In genomic region chr1:25577151-25577920, GRCh38 we compare ENCODE assay signal across 24 cellular contexts. TPM values are rescaled to one million over a fixed set of nuclear protein-coding genes. Genes with fewer than 3 reads are reported as not detected.
DNase-seq lines count a peak whose midpoint lies in the region; ATAC-seq, FAIRE-seq and TF ChIP-seq lines count a peak whose summit lies in the region.
"Had no signal": no experiment of that assay in that cellular context is flagged by ENCODE, and none has a peak within 500 bp of the region (broad histone marks: within the 10 kb centered on the region; RNA-seq: fewer than 3 reads in every experiment).

No MANE protein-coding gene starts in this region.

- in situ Hi-C loops in K562 (cut with MboI) = no loop called here

- FAIRE-seq in K562 (lab: Jason Lieb, UNC) (no peak), frontal cortex (lab: Jason Lieb, UNC) (no peak)
- FAIRE-seq: HTR-8/SVneo had no signal

- DNase-seq in CD8-positive, alpha-beta T cell = peak in 1 of 7 experiments; percentile 39
- DNase-seq in H9 (no peak), K562 (ENCODE audit: extremely low read depth in 1 of 4, low spot score in 3 of 4) (no peak), mucosa of descending colon (no peak), NCI-H524 treated with DMSO at 0.1 percent for 48 hours (lab: John Stamatoyannopoulos, UW) (no peak), frontal cortex (ENCODE audit: low spot score in 2 of 2) (no peak), NCI-H345 treated with DMSO at 0.1 percent for 48 hours (lab: John Stamatoyannopoulos, UW; ENCODE audit: unreplicated experiment) (no peak), medulla oblongata (ENCODE audit: extremely low spot score) (no peak)
- DNase-seq: C1 segment of cervical spinal cord, DMS79 treated with DMSO at 0.1 percent for 48 hours, Kasumi-1, MG63, NCI-H1048, NCI-H146, NCI-H2029 treated with DMSO at 0.1 percent for 48 hours, NCI-H2227 treated with DMSO at 0.1 percent for 48 hours, PC-3, RPMI8226, SHP77 treated with DMSO at 0.1 percent for 48 hours, T-helper 1 cell had no signal

- H3K4me3 ChIP-seq in CD8-positive, alpha-beta T cell (ENCODE audit: low read depth, low read length) = no peak overlapping the region
- H3K4me3 ChIP-seq in K562 (no peak overlapping the region), mucosa of descending colon (no peak overlapping the region)
- H3K4me3 ChIP-seq: HAP-1, MG63 had no signal

- H3K9me3 ChIP-seq in CD8-positive, alpha-beta T cell (ENCODE audit: low read length) = no peaks in the 10 kb centered on the region
- H3K9me3 ChIP-seq in H9 (ENCODE audit: control insufficient read depth, low read depth, low read length) (no peaks in the 10 kb centered on the region), K562 (replicated peaks; ENCODE audit: control insufficient read depth, insufficient read depth, low read depth, low read length) (no peaks in the 10 kb centered on the region), mucosa of descending colon (no peaks in the 10 kb centered on the region)
- H3K9me3 ChIP-seq: HAP-1, MG63 had no signal

- no peaks in the 10 kb centered on the region for H3K36me3 Mint-ChIP-seq in CD8-positive, alpha-beta T cell
- H3K36me3 Mint-ChIP-seq in H9 (ENCODE audit: insufficient read depth in 1 of 3, low read depth in 3 of 3) = no peaks in the 10 kb centered on the region; a peak in 1 of 7 replicates

- no peak overlapping the region for H4K8ac ChIP-seq in H9 (replicated peaks; ENCODE audit: insufficient read length, low read depth, low read length)

- H2BK12ac ChIP-seq in H9 (ENCODE audit: insufficient read length, low read depth, low read length) = no peak overlapping the region

- no peak overlapping the region for H3K56ac ChIP-seq in H9 (ENCODE audit: insufficient read length, low read depth, low read length)

- H2AFZ ChIP-seq in H9 (ENCODE audit: low read length) (no peak overlapping the region), K562 (ENCODE audit: low read depth, low read length) (no peak overlapping the region)

- H2BK5ac ChIP-seq in H9 (ENCODE audit: insufficient read length, low read length) = no peak overlapping the region

- no peak overlapping the region for H2BK120ac ChIP-seq in H9 (ENCODE audit: low read depth, low read length, poor library complexity, severe bottlenecking)

- H3K27me3 ChIP-seq in CD8-positive, alpha-beta T cell (ENCODE audit: insufficient read depth, low read length) = no peaks in the 10 kb centered on the region
- H3K27me3 ChIP-seq in H9 (ENCODE audit: insufficient read depth, low read length) = no peaks in the 10 kb centered on the region
- peaks cover 32 to 64% of the 10 kb centered on the region in 2 experiments for H3K27me3 ChIP-seq in K562 (ENCODE audit: control insufficient read depth in 2 of 2, insufficient read depth in 2 of 2, low read length in 2 of 2)
- H3K27me3 ChIP-seq: MG63 had no signal

- ATAC-seq in CD8-positive, alpha-beta T cell = peak; percentile 47
- ATAC-seq in K562 (no peak), mucosa of descending colon (peak; percentile 5)
- ATAC-seq: PC-3, SK-N-SH treated with all-trans-retinoic acid at 6 μM for 48 hours had no signal

- no peak overlapping the region for H2BK15ac ChIP-seq in H9 (ENCODE audit: low read depth, low read length)

- H3T11ph ChIP-seq in H9 (ENCODE audit: low read length) = no peak overlapping the region

- WGBS in H9 (ENCODE audit: extremely low coverage, insufficient read length, low lambda C conversion rate) = no CpG with 5 or more reads among the region's 20 CpGs
- 18% methylated on average over 20 of the region's 20 CpGs for WGBS in K562 (ENCODE audit: insufficient coverage, low coverage, missing lambda C conversion rate)

- H3K27ac ChIP-seq in CD8-positive, alpha-beta T cell (ENCODE audit: low read depth, low read length) = no peak overlapping the region
- H3K27ac ChIP-seq in H9 (ENCODE audit: insufficient read length, low read depth, low read length) (no peak overlapping the region), K562 (ENCODE audit: extremely low read depth, low read depth, low read length) (no peak overlapping the region)

- no peak overlapping the region for H3K4me3 Mint-ChIP-seq in CD8-positive, alpha-beta T cell
- no peak overlapping the region for H3K4me3 Mint-ChIP-seq in H9

- TF ChIP-seq POLR2A in K562 (conservative IDR thresholded peaks at IDR 0.05) = no peak

- intact Hi-C loops in CD8-positive, alpha-beta T cell (cut with DNase I, micrococcal nuclease) = no loop called here
- intact Hi-C loops in K562 (cut with micrococcal nuclease) (no loop called here), mucosa of descending colon (cut with DNase I, micrococcal nuclease) (no loop called here)

- BruUV-seq in K562 (replicated peaks; lab: Mats Ljungman, UMichigan) = no TSS peak

- H3K79me2 ChIP-seq in H9 (ENCODE audit: insufficient read depth, low read length) = no peaks in the 10 kb centered on the region
- no peaks in the 10 kb centered on the region for H3K79me2 ChIP-seq in K562 (ENCODE audit: control insufficient read depth, insufficient read depth, low read length)

- peak overlapping the region; percentile 14; the same call in 1 of the 2 replicates for H3K14ac ChIP-seq in H9 (ENCODE audit: insufficient read depth, low read length)

- peaks cover 24% of the 10 kb centered on the region for H3K4me1 Mint-ChIP-seq in CD8-positive, alpha-beta T cell (ENCODE audit: low read depth)
- H3K4me1 Mint-ChIP-seq in H9 = peaks cover 34 to 47% of the 10 kb centered on the region in 2 experiments

- H4K5ac ChIP-seq in H9 (ENCODE audit: insufficient read length, low read depth, low read length) = no peak overlapping the region

- no peaks in the 10 kb centered on the region for H3K79me1 ChIP-seq in H9 (ENCODE audit: insufficient read depth, low read depth, low read length, poor library complexity, severe bottlenecking)

- H3K27ac Mint-ChIP-seq in CD8-positive, alpha-beta T cell = no peak overlapping the region
- peak overlapping the region in 1 of 3 experiments; percentile 36; a peak in 4 of 7 replicates for H3K27ac Mint-ChIP-seq in H9

- no peaks in the 10 kb centered on the region for H3K9me1 ChIP-seq in K562 (ENCODE audit: control insufficient read depth, insufficient read depth, low read length)

- H3K4ac ChIP-seq in H9 (ENCODE audit: low read depth, low read length) = no peak overlapping the region

- H3K18ac ChIP-seq in H9 (ENCODE audit: insufficient read length, low read depth, low read length) = no peak overlapping the region

- no peak for TF ChIP-seq EP300 in K562 (IDR thresholded peaks at IDR 0.05; ENCODE audit: low read length)

- H2BK20ac ChIP-seq in H9 (ENCODE audit: low read depth, low read length, poor library complexity, severe bottlenecking) = no peak overlapping the region

- H3K23me2 ChIP-seq in H9 (ENCODE audit: insufficient read length, low read depth, low read length, poor library complexity, severe bottlenecking) = no peaks in the 10 kb centered on the region

- H3K9ac ChIP-seq in H9 (ENCODE audit: extremely low read depth, insufficient read length, low read length) (no peak overlapping the region), K562 (ENCODE audit: insufficient read depth in 1 of 2, low read depth in 2 of 2, low read length in 2 of 2) (no peak overlapping the region; a peak in 1 of 4 replicates)

- no peak overlapping the region for H2AK5ac ChIP-seq in H9 (ENCODE audit: insufficient read length, low read length)

- H4K20me1 ChIP-seq in H9 (ENCODE audit: control insufficient read depth, insufficient read depth, insufficient read length) (peaks cover 3% of the 10 kb centered on the region), K562 (replicated peaks; ENCODE audit: control insufficient read depth, insufficient read depth, low read length) (0 out of 2 replicates have a peak, but pooled peaks cover 5% of the 10 kb centered on the region)

- no peaks in the 10 kb centered on the region for H3K36me3 ChIP-seq in CD8-positive, alpha-beta T cell (ENCODE audit: insufficient read depth, low read length)
- H3K36me3 ChIP-seq in K562 (ENCODE audit: control insufficient read depth, insufficient read depth, low read length) (no peaks in the 10 kb centered on the region), mucosa of descending colon (ENCODE audit: low read depth) (no peaks in the 10 kb centered on the region)
- H3K36me3 ChIP-seq: HAP-1, MG63 had no signal

- CTCF ChIA-PET in CD8-positive, alpha-beta T cell (lab: Charles Lee) = interaction anchor here (2.0 kb wide), 1 partner anchor 11 kb away, joined by 7 read pairs; no protein-coding TSS in a partner anchor
- CTCF ChIA-PET in K562 (lab: Yijun Ruan, JAX; ENCODE audit: low intra/inter-chr PET ratio) = no interaction called here

- no peak overlapping the region for H3K4me2 ChIP-seq in H9 (ENCODE audit: insufficient read depth, insufficient read length, low read length)
- no peak overlapping the region for H3K4me2 ChIP-seq in K562 (ENCODE audit: insufficient read depth, low read length)

- no peaks in the 10 kb centered on the region for H3K27me3 Mint-ChIP-seq in CD8-positive, alpha-beta T cell (ENCODE audit: low read depth)
- peaks cover 4% of the 10 kb centered on the region for H3K27me3 Mint-ChIP-seq in H9 (ENCODE audit: low read depth)
- H3K27me3 Mint-ChIP-seq: IgD-negative memory B cell had no signal

- no peaks in the 10 kb centered on the region for H3K9me3 Mint-ChIP-seq in CD8-positive, alpha-beta T cell
- no peaks in the 10 kb centered on the region for H3K9me3 Mint-ChIP-seq in H9
- H3K9me3 Mint-ChIP-seq: IgD-negative memory B cell had no signal

- POLR2A ChIA-PET in CD8-positive, alpha-beta T cell (lab: Charles Lee) = interaction anchor here (0.6 to 2.3 kb wide), 4 partner anchors 8 to 148 kb away, joined by 3 to 5 read pairs (median 4); no protein-coding TSS in a partner anchor
- POLR2A ChIA-PET in K562 (lab: Yijun Ruan, JAX) = interaction anchor here (0.8 kb wide), 1 partner anchor 21 kb away, joined by 3 read pairs; no protein-coding TSS in a partner anchor

- H3K23ac ChIP-seq in H9 (ENCODE audit: insufficient read length, low read depth, low read length) = no peak overlapping the region

- H3K4me1 ChIP-seq in CD8-positive, alpha-beta T cell (ENCODE audit: insufficient read depth, low read length) = peaks cover 17% of the 10 kb centered on the region
- H3K4me1 ChIP-seq in H9 (ENCODE audit: insufficient read depth, low read length) = no peaks in the 10 kb centered on the region; the same call in 1 of the 2 replicates
- peaks cover 0 to 31% of the 10 kb centered on the region in 2 experiments; a peak in 3 of 5 replicates for H3K4me1 ChIP-seq in K562 (replicated peaks in 1 of 2; ENCODE audit: control insufficient read depth in 2 of 2, insufficient read depth in 2 of 2, low read length in 2 of 2)
- peaks cover 8% of the 10 kb centered on the region for H3K4me1 ChIP-seq in mucosa of descending colon (ENCODE audit: low read depth)
- H3K4me1 ChIP-seq: HAP-1 had no signal

- H4K91ac ChIP-seq in H9 (ENCODE audit: insufficient read length, low read depth, low read length) = no peak overlapping the region

- TF ChIP-seq RAD21 in K562 (CRISPR knock-in tag; conservative IDR thresholded peaks at IDR 0.05 in 1 of 2, IDR thresholded peaks at IDR 0.05 in 1 of 2) = no peak

- TF ChIP-seq CTCF in CD8-positive, alpha-beta T cell (IDR thresholded peaks at IDR 0.05) = no peak
- TF ChIP-seq CTCF in H9 (conservative IDR thresholded peaks at IDR 0.05) = no peak
- no peak for TF ChIP-seq CTCF in K562 (IDR thresholded peaks at IDR 0.05 in 2 of 3, conservative IDR thresholded peaks at IDR 0.05 in 1 of 3; ENCODE audit: insufficient read depth in 2 of 3, low read depth in 1 of 3, low read length in 3 of 3)
- no peak for TF ChIP-seq CTCF in mucosa of descending colon (IDR thresholded peaks at IDR 0.05)

RNA-seq across cellular contexts. Expression of gene LDLRAP1, which starts 33.9 kb away (rescaled TPM):
- total RNA-seq in CD8-positive, alpha-beta T cell = 10 to 100 TPM; 46.1 to 49.5 TPM
- total RNA-seq in H9 (2021) (15.7 and 18.9 TPM in 2 replicates), K562 (2014; rRNA removed) (14.2 and 19.0 TPM in 2 replicates), K562 (2014; rRNA removed; fragmentation: Illumina TruSeq; extraction: Trizol) (10.9 and 13.0 TPM in 2 replicates), K562 (2015; rRNA removed; fragmentation: Illumina TruSeq; extraction: Trizol) (16.3 and 17.7 TPM in 2 replicates), K562 (2021) (28.8 and 29.2 TPM in 2 replicates), mucosa of descending colon (10 to 100 TPM; 31.0 to 43.5 (median 37.0) TPM), frontal cortex (1.6 TPM)
- 30.0 and 73.0 TPM in 2 replicates for total RNA-seq in K562 (2011; cell fraction: chromatin; rRNA removed; ENCODE audit: low replicate concordance)
- 38.5 and 41.1 TPM in 2 replicates for total RNA-seq in K562 (2011; cell fraction: nucleolus; rRNA removed)
- 33.9 and 37.2 TPM in 2 replicates for total RNA-seq in K562 (2011; cell fraction: nucleoplasm; rRNA removed)
- polyA plus RNA-seq in K562 (2011; rRNA removed) (16.2 and 25.0 TPM in 2 replicates), K562 (2014; fragmentation: Illumina TruSeq; extraction: Trizol) (26.8 and 29.6 TPM in 2 replicates), K562 (2014; fragmentation: Nextera tagmentation; extraction: Ambion mirVana) (1 to 10 TPM in 1 of 2 experiments, under 1 TPM in 1; 0.56 to 1.4 TPM), K562 (2014; rRNA removed) (22.2 and 25.7 TPM in 2 replicates)
- 22.4 and 23.7 TPM in 2 replicates for polyA plus RNA-seq in K562 (2011; cell fraction: cytosol; rRNA removed)
- polyA plus RNA-seq in K562 (2011; cell fraction: nucleus; rRNA removed) = 69.9 and 75.9 TPM in 2 replicates
- polyA plus RNA-seq in K562 (2012) = 24.3 and 30.1 TPM in 2 replicates
- polyA minus RNA-seq in K562 (2011; rRNA and poly(A)+ RNA removed) = 11.8 and 12.8 TPM in 2 replicates
- 11.8 and 16.7 TPM in 2 replicates for polyA minus RNA-seq in K562 (2011; cell fraction: cytosol; rRNA and poly(A)+ RNA removed)
- polyA minus RNA-seq in K562 (2011; cell fraction: nucleus; rRNA and poly(A)+ RNA removed) = 6.9 and 14.2 TPM in 2 replicates

RNA-seq across cellular contexts. Expression of gene MAN1C1, which starts 39.3 kb away (rescaled TPM):
- total RNA-seq in CD8-positive, alpha-beta T cell = 10 to 100 TPM; 24.6 to 25.7 TPM
- total RNA-seq in H9 (2021) (9.3 and 9.9 TPM in 2 replicates), K562 (2014; rRNA removed) (not detected in 2 replicates), K562 (2014; rRNA removed; fragmentation: Illumina TruSeq; extraction: Trizol) (0.15 TPM in 1 of 2 replicates, not detected in the other), K562 (2015; rRNA removed; fragmentation: Illumina TruSeq; extraction: Trizol) (0.18 TPM in 1 of 2 replicates, not detected in the other), K562 (2021) (0.22 and 0.44 TPM in 2 replicates), mucosa of descending colon (10 to 100 TPM in 1 of 3 donors, 1 to 10 TPM in 2; 2.5 to 22.0 (median 6.1) TPM), frontal cortex (5.3 TPM)
- 0.19 TPM in 1 of 2 replicates, not detected in the other for total RNA-seq in K562 (2011; cell fraction: chromatin; rRNA removed; ENCODE audit: low replicate concordance)
- total RNA-seq in K562 (2011; cell fraction: nucleolus; rRNA removed) = 0.13 and 0.50 TPM in 2 replicates
- total RNA-seq in K562 (2011; cell fraction: nucleoplasm; rRNA removed) = 0.22 and 0.46 TPM in 2 replicates
- polyA plus RNA-seq in K562 (2011; rRNA removed) (0.06 and 0.11 TPM in 2 replicates), K562 (2014; fragmentation: Illumina TruSeq; extraction: Trizol) (0.04 and 0.29 TPM in 2 replicates), K562 (2014; fragmentation: Nextera tagmentation; extraction: Ambion mirVana) (not detected), K562 (2014; rRNA removed) (0.04 TPM in 1 of 2 replicates, not detected in the other)
- polyA plus RNA-seq in K562 (2011; cell fraction: cytosol; rRNA removed) = 0.07 TPM in 2 replicates
- 0.07 and 0.25 TPM in 2 replicates for polyA plus RNA-seq in K562 (2011; cell fraction: nucleus; rRNA removed)
- polyA plus RNA-seq in K562 (2012) = 0.07 and 0.53 TPM in 2 replicates
- polyA minus RNA-seq in K562 (2011; rRNA and poly(A)+ RNA removed) = 0.18 TPM in 1 of 2 replicates, not detected in the other
- not detected in 2 replicates for polyA minus RNA-seq in K562 (2011; cell fraction: cytosol; rRNA and poly(A)+ RNA removed)
- polyA minus RNA-seq in K562 (2011; cell fraction: nucleus; rRNA and poly(A)+ RNA removed) = 0.13 TPM in 1 of 2 replicates, not detected in the other
